Comparison of ENCODE assay signal across 21 cellular contexts in genomic region chr20:3088031-3088430, GRCh38. TPM values are rescaled to one million over a fixed set of nuclear protein-coding genes. Genes with fewer than 3 reads are reported as not detected.
DNase-seq lines count a peak whose midpoint lies in the region; ATAC-seq, FAIRE-seq and TF ChIP-seq lines count a peak whose summit lies in the region.
"Had no signal": no experiment of that assay in that cellular context is flagged by ENCODE, and none has a peak within 500 bp of the region (broad histone marks: within the 10 kb centered on the region; RNA-seq: fewer than 3 reads in every experiment).

No MANE protein-coding gene starts in this region.

- H3K4me3 ChIP-seq in HEK293 (ENCODE audit: low read depth, low read length) (no peak overlapping the region), NB4 (ENCODE audit: low read depth, low read length) (no peak overlapping the region), kidney (ENCODE audit: low read length in 2 of 2) (no peak overlapping the region), mammary epithelial cell (replicated peaks in 1 of 3; ENCODE audit: insufficient read depth in 1 of 3, low read depth in 2 of 3, low read length in 3 of 3) (no peak overlapping the region)

- POLR2A ChIA-PET in HEK293 (lab: Yijun Ruan, JAX): no interaction called here

- DNase-seq in NB4 (ENCODE audit: low read depth) (peak; percentile 24), kidney (peak; percentile 45), mammary epithelial cell (no peak), GDM1 (lab: John Stamatoyannopoulos, UW) (no peak)
- DNase-seq: C1 segment of cervical spinal cord; Caco-2; CD4-positive, alpha-beta memory T cell; DMS153; DND-41; EL; GF-D8; GOT3; H7; HCEC 1CT had no signal

- no peak for FAIRE-seq in kidney (lab: Jason Lieb, UNC)
- FAIRE-seq: GM12891, GM18507 had no signal

- dilution Hi-C loops in mammary epithelial cell (cut with HindIII; ENCODE audit: low sequenced_read_pairs): loop anchor here (5.0 kb wide), 1 partner anchor 159 kb away; no protein-coding TSS in a partner anchor

- intact Hi-C loops in kidney (cut with DNase I) (no loop called here), mammary epithelial cell (cut with micrococcal nuclease) (no loop called here)

- BruUV-seq in mammary epithelial cell (replicated peaks; lab: Mats Ljungman, UMichigan): no TSS peak

- no peaks in the 10 kb centered on the region for H4K20me1 ChIP-seq in mammary epithelial cell (ENCODE audit: insufficient read depth, low read length)

- H3K27ac ChIP-seq in HEK293 (ENCODE audit: extremely low read depth, low read depth, low read length) (no peak overlapping the region), kidney (ENCODE audit: low read depth in 2 of 2, low read length in 2 of 2) (no peak overlapping the region), mammary epithelial cell (ENCODE audit: insufficient read depth, low read depth, low read length) (no peak overlapping the region)

- H3K9me3 ChIP-seq in HEK293 (ENCODE audit: control insufficient read depth, insufficient read depth, low read depth, low read length) (no peaks in the 10 kb centered on the region), kidney (ENCODE audit: control insufficient read depth in 1 of 2, low read length in 2 of 2) (no peaks in the 10 kb centered on the region), mammary epithelial cell (replicated peaks; ENCODE audit: insufficient read depth, low read length) (no peaks in the 10 kb centered on the region)
- H3K9me3 ChIP-seq: Caco-2 had no signal

- H2AFZ ChIP-seq in mammary epithelial cell (ENCODE audit: low read depth, low read length): no peak overlapping the region

- no peak overlapping the region for H3K4me2 ChIP-seq in mammary epithelial cell (ENCODE audit: insufficient read depth, low read depth, low read length)

- H3K36me3 ChIP-seq in HEK293 (ENCODE audit: control insufficient read depth in 2 of 2, insufficient read depth in 1 of 2, low read length in 2 of 2) (no peaks in the 10 kb centered on the region), kidney (ENCODE audit: control insufficient read depth in 1 of 2, insufficient read depth in 2 of 2, low read length in 2 of 2) (no peaks in the 10 kb centered on the region), mammary epithelial cell (ENCODE audit: insufficient read depth, low read length) (no peaks in the 10 kb centered on the region)

- H3K9ac ChIP-seq in kidney (ENCODE audit: low read length in 2 of 2): no peak overlapping the region
- H3K9ac ChIP-seq in mammary epithelial cell (ENCODE audit: insufficient read depth, low read length): no peak overlapping the region

- TF ChIP-seq POLR2A in NB4 (IDR thresholded peaks at IDR 0.05; ENCODE audit: extremely low read depth, insufficient read length): no peak

- H3K4me1 ChIP-seq in HEK293 (ENCODE audit: control insufficient read depth, insufficient read depth, low read length) (no peaks in the 10 kb centered on the region), kidney (ENCODE audit: control insufficient read depth in 1 of 2, insufficient read depth in 1 of 2, low read depth in 1 of 2, low read length in 2 of 2) (peaks cover 0 to 3% of the 10 kb centered on the region in 2 donors), mammary epithelial cell (ENCODE audit: insufficient read depth, low read length) (no peaks in the 10 kb centered on the region)

- 89% methylated on average over 4 of the region's 7 CpGs for WGBS in mammary epithelial cell (ENCODE audit: low coverage, missing lambda C conversion rate)

- CTCF ChIA-PET in HEK293 (lab: Yijun Ruan, JAX) (interaction anchor here (1.2 kb wide), 1 partner anchor 16 kb away, joined by 3 read pairs; no protein-coding TSS in a partner anchor), mammary epithelial cell (lab: Charles Lee; ENCODE audit: low non-redundant PET) (no interaction called here)

- no peak for ATAC-seq in GM21737 (IDR thresholded peaks at IDR 0.05; ENCODE audit: unreplicated experiment)

- no peak for TF ChIP-seq CTCF in HEK293 (tag by site-specific recombination; IDR thresholded peaks at IDR 0.05)
- no peak for TF ChIP-seq CTCF in NB4 (IDR thresholded peaks at IDR 0.05; ENCODE audit: low read depth, low read length)
- no peak for TF ChIP-seq CTCF in kidney (IDR thresholded peaks at IDR 0.05; ENCODE audit: borderline replicate concordance, extremely low read depth, insufficient read depth)
- TF ChIP-seq CTCF in mammary epithelial cell (conservative IDR thresholded peaks at IDR 0.05 in 1 of 2, IDR thresholded peaks at IDR 0.05 in 1 of 2; ENCODE audit: extremely low read depth in 1 of 2, insufficient read depth in 1 of 2, low read depth in 1 of 2, low read length in 2 of 2): no peak

- peaks cover 18% of the 10 kb centered on the region for H3K27me3 ChIP-seq in mammary epithelial cell (ENCODE audit: insufficient read depth, low read length)

- in situ Hi-C loops in mammary epithelial cell (cut with MboI; ENCODE audit: low sequenced_read_pairs in 2 of 2): no loop called here

- H3K79me2 ChIP-seq in mammary epithelial cell (ENCODE audit: insufficient read depth, low read length): no peaks in the 10 kb centered on the region

TF ChIP-seq in HEK293, 187 proteins besides CTCF, POLR2A, EP300 and RAD21:
- peak; percentile 54 for TF ChIP-seq GLIS1 (tag by site-specific recombination; IDR thresholded peaks at IDR 0.05)
- no peak for TF ChIP-seq ZNF580 (tag by site-specific recombination; IDR thresholded peaks at IDR 0.05)

RNA-seq across cellular contexts. Expression of gene AVP, which starts 3.5 kb away (rescaled TPM):
- total RNA-seq in kidney: not detected
- 2.1 TPM for polyA plus RNA-seq in kidney (ENCODE audit: insufficient read depth, low read depth, low replicate concordance)
- total RNA-seq in mammary epithelial cell: not detected
- not detected for polyA plus RNA-seq in mammary epithelial cell
- not detected for polyA minus RNA-seq in mammary epithelial cell
- total RNA-seq: A172; A673; Caco-2; CD4-positive, alpha-beta memory T cell; H7 had no signal
- polyA plus RNA-seq: BJ; CD4-positive, alpha-beta memory T cell had no signal

RNA-seq across cellular contexts. Expression of gene OXT, which starts 16.6 kb away (rescaled TPM):
- not detected for total RNA-seq in kidney
- 10.8 TPM for polyA plus RNA-seq in kidney (ENCODE audit: insufficient read depth, low read depth, low replicate concordance)
- not detected for total RNA-seq in mammary epithelial cell
- not detected for polyA plus RNA-seq in mammary epithelial cell
- not detected for polyA minus RNA-seq in mammary epithelial cell
- total RNA-seq: A172, A673 had no signal
- polyA plus RNA-seq: BJ had no signal

RNA-seq across cellular contexts. Expression of gene MRPS26, which starts 42.2 kb away (rescaled TPM):
- 39.8 TPM for total RNA-seq in kidney
- polyA plus RNA-seq in kidney (ENCODE audit: insufficient read depth, low read depth, low replicate concordance): 109 TPM
- total RNA-seq in mammary epithelial cell: 10 to 100 TPM; 25.3 to 54.7 TPM
- 55.9 TPM for polyA plus RNA-seq in mammary epithelial cell
- 3.5 TPM for polyA minus RNA-seq in mammary epithelial cell

RNA-seq across cellular contexts. Expression of gene GNRH2, which starts 44.6 kb away (rescaled TPM):
- total RNA-seq in kidney (not detected), mammary epithelial cell (under 1 TPM in 1 of 2 donors, not detected in 1; 0.42 TPM)
- polyA plus RNA-seq in kidney (ENCODE audit: insufficient read depth, low read depth, low replicate concordance) (not detected), mammary epithelial cell (not detected)
- polyA minus RNA-seq in mammary epithelial cell: not detected
- total RNA-seq: A172, Caco-2, H7 had no signal
- polyA plus RNA-seq: BJ; CD4-positive, alpha-beta memory T cell had no signal

Comparison
In these comparisons a context has a peak if more than half of its experiments do, and no peak if none do; other contexts are left out.
1. DNase-seq: peak in NB4 (single experiment) and kidney (single experiment); none in mammary epithelial cell (single experiment) and GDM1 (single experiment).